9 cellular contexts compared by ENCODE assay signal in the genomic region with DNA sequence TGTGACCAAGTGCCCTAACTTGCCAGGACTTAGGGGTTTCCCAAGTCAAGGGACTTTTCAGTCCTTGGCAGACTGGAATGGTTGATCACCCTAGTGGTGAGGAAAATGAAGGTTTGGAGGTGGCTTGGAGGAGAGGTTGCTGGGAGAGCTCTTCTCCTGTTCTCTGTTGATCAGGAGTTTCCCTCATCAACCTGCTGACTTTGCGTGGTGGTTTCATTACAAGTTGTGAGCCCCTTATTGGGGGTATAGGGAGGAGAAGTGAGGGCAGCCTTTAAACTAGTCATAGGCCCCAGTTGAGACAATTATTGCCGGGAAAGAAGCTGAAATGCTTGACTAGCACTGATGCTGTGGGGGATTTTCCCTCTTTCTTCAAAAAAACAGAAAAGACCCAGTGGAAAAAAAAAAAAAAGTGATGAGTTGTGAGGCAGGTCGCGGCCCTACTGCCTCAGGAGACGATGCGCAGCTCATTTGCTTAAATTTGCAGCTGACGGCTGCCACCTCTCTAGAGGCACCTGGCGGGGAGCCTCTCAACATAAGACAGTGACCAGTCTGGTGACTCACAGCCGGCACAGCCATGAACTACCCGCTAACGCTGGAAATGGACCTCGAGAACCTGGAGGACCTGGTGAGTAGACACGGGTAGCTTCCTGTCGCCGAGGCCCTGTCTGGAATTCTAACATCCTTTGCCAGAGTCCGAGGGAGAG. TPM values are rescaled to one million over a fixed set of nuclear protein-coding genes. Genes with fewer than 3 reads are reported as not detected.
DNase-seq lines count a peak whose midpoint lies in the region; ATAC-seq and TF ChIP-seq lines count a peak whose summit lies in the region.
"Had no signal": no experiment of that assay in that cellular context is flagged by ENCODE, and none has a peak within 500 bp of the region (broad histone marks: within the 10 kb centered on the region; RNA-seq: fewer than 3 reads in every experiment).

Gene CXCR5, plus strand, starts transcription at position 525 of the 704 bp plus-strand sequence. Its CDS starts 50 bp downstream, at position 575.

- no peaks in the 10 kb centered on the region for H3K27me3 Mint-ChIP-seq in activated T-cell treated with anti-CD3 and anti-CD28 coated beads, Interleukin-2, amount 50 U/mL, for 4 hours (ENCODE audit: low read depth)
- no peaks in the 10 kb centered on the region for H3K27me3 Mint-ChIP-seq in activated T-cell treated with anti-CD3 and anti-CD28 coated beads, Interleukin-2, amount 50 U/mL, for 72 hours (ENCODE audit: low read depth)
- H3K27me3 Mint-ChIP-seq in nephron progenitor cell (ENCODE audit: low read depth, poor library complexity) = peaks cover 12% of the 10 kb centered on the region

- H3K4me3 Mint-ChIP-seq in activated T-cell treated with anti-CD3 and anti-CD28 coated beads, Interleukin-2, amount 50 U/mL, for 4 hours = peak within 1 kb of the TSS; percentile 81
- peak within 1 kb of the TSS; percentile 81 to 84 for H3K4me3 Mint-ChIP-seq in activated T-cell treated with anti-CD3 and anti-CD28 coated beads, Interleukin-2, amount 50 U/mL, for 72 hours
- no peak within 1 kb of the TSS for H3K4me3 Mint-ChIP-seq in nephron progenitor cell

- H3K9me3 Mint-ChIP-seq in activated T-cell treated with anti-CD3 and anti-CD28 coated beads, Interleukin-2, amount 50 U/mL, for 4 hours = no peaks in the 10 kb centered on the region
- peaks cover 0 to 3% of the 10 kb centered on the region in 2 donors for H3K9me3 Mint-ChIP-seq in activated T-cell treated with anti-CD3 and anti-CD28 coated beads, Interleukin-2, amount 50 U/mL, for 72 hours
- no peaks in the 10 kb centered on the region for H3K9me3 Mint-ChIP-seq in nephron progenitor cell

- H3K4me1 Mint-ChIP-seq in activated T-cell treated with anti-CD3 and anti-CD28 coated beads, Interleukin-2, amount 50 U/mL, for 4 hours (ENCODE audit: low read depth) = peaks cover 69% of the 10 kb centered on the region
- peaks cover 99% of the 10 kb centered on the region for H3K4me1 Mint-ChIP-seq in activated T-cell treated with anti-CD3 and anti-CD28 coated beads, Interleukin-2, amount 50 U/mL, for 72 hours (ENCODE audit: low read depth)
- peaks cover 42% of the 10 kb centered on the region for H3K4me1 Mint-ChIP-seq in nephron progenitor cell

- DNase-seq in activated T-cell treated with anti-CD3 and anti-CD28 coated beads, Interleukin-2, amount 50 U/mL, for 4 hours = peak; percentile 48
- DNase-seq in activated T-cell treated with anti-CD3 and anti-CD28 coated beads, Interleukin-2, amount 50 U/mL, for 1 hour = no peak
- peak; percentile 59 to 75 for DNase-seq in activated T-cell treated with anti-CD3 and anti-CD28 coated beads, Interleukin-2, amount 50 U/mL, for 72 hours
- DNase-seq in stimulated activated CD4-positive, alpha-beta T cell treated with anti-CD3 and anti-CD28 coated beads, Interleukin-1b, Interleukin-23, amount 100 ng/mL, for 48 hours = peak; percentile 82
- DNase-seq in GOT3 (lab: John Stamatoyannopoulos, UW) = no peak
- DNase-seq in nephron progenitor cell = no peak
- no peak for DNase-seq in NCI-H187 (lab: John Stamatoyannopoulos, UW)

- ATAC-seq in activated T-cell treated with anti-CD3 and anti-CD28 coated beads, Interleukin-2, amount 50 U/mL, for 4 hours = peak; percentile 67 to 76
- peak; percentile 59 for ATAC-seq in HG03342 (IDR thresholded peaks at IDR 0.05; ENCODE audit: unreplicated experiment)
- ATAC-seq in activated T-cell treated with anti-CD3 and anti-CD28 coated beads, Interleukin-2, amount 50 U/mL, for 72 hours (replicated peaks in 1 of 2) = peak; percentile 74

- no peak for TF ChIP-seq CTCF in nephron progenitor cell (IDR thresholded peaks at IDR 0.05)

- peak within 1 kb of the TSS; percentile 84 for H3K27ac Mint-ChIP-seq in activated T-cell treated with anti-CD3 and anti-CD28 coated beads, Interleukin-2, amount 50 U/mL, for 72 hours
- H3K27ac Mint-ChIP-seq in nephron progenitor cell = no peak within 1 kb of the TSS

- no peaks in the 10 kb centered on the region for H3K36me3 Mint-ChIP-seq in activated T-cell treated with anti-CD3 and anti-CD28 coated beads, Interleukin-2, amount 50 U/mL, for 4 hours (ENCODE audit: insufficient read depth)
- H3K36me3 Mint-ChIP-seq in activated T-cell treated with anti-CD3 and anti-CD28 coated beads, Interleukin-2, amount 50 U/mL, for 72 hours (ENCODE audit: insufficient read depth in 2 of 2) = peaks cover 0 to 9% of the 10 kb centered on the region in 2 donors
- H3K36me3 Mint-ChIP-seq in nephron progenitor cell (ENCODE audit: low read depth) = no peaks in the 10 kb centered on the region

RNA-seq across cellular contexts. Expression of gene CXCR5, which starts in this region (rescaled TPM):
- 10 to 100 TPM; 17.6 to 30.8 (median 23.7) TPM for total RNA-seq in activated T-cell treated with anti-CD3 and anti-CD28 coated beads, Interleukin-2, amount 50 U/mL, for 4 hours
- total RNA-seq in activated T-cell treated with anti-CD3 and anti-CD28 coated beads, Interleukin-2, amount 50 U/mL, for 72 hours = 10 to 100 TPM; 16.9 to 20.3 TPM
- total RNA-seq: temporal lobe had no signal

Comparison
In these comparisons a context has a peak if more than half of its experiments do, and no peak if none do; other contexts are left out.
1. DNase-seq: peak in activated T-cell treated with anti-CD3 and anti-CD28 coated beads, Interleukin-2, amount 50 U/mL, for 4 hours (single experiment), activated T-cell treated with anti-CD3 and anti-CD28 coated beads, Interleukin-2, amount 50 U/mL, for 72 hours (2 of 2) and stimulated activated CD4-positive, alpha-beta T cell treated with anti-CD3 and anti-CD28 coated beads, Interleukin-1b, Interleukin-23, amount 100 ng/mL, for 48 hours (single experiment); none in activated T-cell treated with anti-CD3 and anti-CD28 coated beads, Interleukin-2, amount 50 U/mL, for 1 hour (single experiment), GOT3 (single experiment), nephron progenitor cell (single experiment) and NCI-H187 (0 of 2).
2. Peak in every context shown above with its lines, with median percentiles within 50 percentile points of each other: ATAC-seq.